Comparison of ENCODE assay signal across 8 cellular contexts in genomic region chr7:23598321-23598720, GRCh38. TPM values are rescaled to one million over a fixed set of nuclear protein-coding genes. Genes with fewer than 3 reads are reported as not detected.
A peak's percentile ranks its signal among the peaks of the same experiment; 100 is the strongest.
DNase-seq lines count a peak whose midpoint lies in the region; ATAC-seq and TF ChIP-seq lines count a peak whose summit lies in the region.

No MANE protein-coding gene starts in this region.

- H3K36me3 ChIP-seq in spleen: no peaks in the 10 kb centered on the region

- H3K4me1 ChIP-seq in right cardiac atrium (ENCODE audit: control insufficient read depth, insufficient read depth, low read length) (peaks cover 1% of the 10 kb centered on the region), spleen (peaks cover 10 to 71% (median 24%) of the 10 kb centered on the region in 6 donors)

- peak; percentile 6 for DNase-seq in NCI-H146 (lab: John Stamatoyannopoulos, UW)
- DNase-seq in NCI-H146 treated with DMSO at 0.1 percent for 48 hours (lab: John Stamatoyannopoulos, UW; ENCODE audit: unreplicated experiment): no peak
- peak; percentile 43 for DNase-seq in SW480 (ENCODE audit: low spot score)
- DNase-seq in right cardiac atrium: no peak
- no peak for DNase-seq in spleen
- no peak for DNase-seq in stimulated activated CD4-positive, alpha-beta T cell treated with anti-CD3 and anti-CD28 coated beads, Interleukin-4, amount 100 ng/mL, for 24 hours

- intact Hi-C loops in right cardiac atrium (cut with DNase I): loop anchor here in 2 of 4 donors (5.0 to 10.0 kb wide), 2 partner anchors 79 to 86 kb away; partner anchors contain the start of gene FAM221A (in 1 of the 2)
- intact Hi-C loops in spleen (cut with DNase I; ENCODE audit: low total_unique reads): no loop called here

- TF ChIP-seq POLR2A in spleen (IDR thresholded peaks at IDR 0.05): no peak

- WGBS in right cardiac atrium: 63% methylated on average over 4 of the region's 4 CpGs
- 57 to 74% (median 69%) methylated on average over 4 of the region's 4 CpGs for WGBS in spleen, 5 donors

- no peaks in the 10 kb centered on the region for H3K27me3 ChIP-seq in right cardiac atrium (ENCODE audit: control insufficient read depth, insufficient read depth)
- no peaks in the 10 kb centered on the region for H3K27me3 ChIP-seq in spleen (replicated peaks in 1 of 7)

- no peak overlapping the region for H3K27ac ChIP-seq in right cardiac atrium (ENCODE audit: low read length)
- H3K27ac ChIP-seq in spleen: peak overlapping the region; percentile 93 to 99 (median 96)

- TF ChIP-seq CTCF in spleen (IDR thresholded peaks at IDR 0.05 in 8 of 11, conservative IDR thresholded peaks at IDR 0.05 in 3 of 11): no peak

- H3K9me3 ChIP-seq in right cardiac atrium (ENCODE audit: control insufficient read depth, low read length): no peaks in the 10 kb centered on the region
- H3K9me3 ChIP-seq in spleen: no peaks in the 10 kb centered on the region

- H3K4me3 ChIP-seq in right cardiac atrium (ENCODE audit: low read length) (peak overlapping the region; percentile 71), spleen (peak overlapping the region in 7 of 8 donors; percentile 66 to 98 (median 75))

- ATAC-seq in right cardiac atrium: no peak
- no peak for ATAC-seq in HG03139 (IDR thresholded peaks at IDR 0.05; ENCODE audit: unreplicated experiment)
- no peak for ATAC-seq in GM18520 (IDR thresholded peaks at IDR 0.05; ENCODE audit: unreplicated experiment)

RNA-seq across cellular contexts. Expression of gene CCDC126, which starts 1.1 kb away (rescaled TPM):
- 10 to 100 TPM in 1 of 4 donors, 1 to 10 TPM in 3; 7.8 to 11.3 (median 9.2) TPM for total RNA-seq in right cardiac atrium
- polyA plus RNA-seq in right cardiac atrium: 6.5 TPM
- 10 to 100 TPM; 11.3 to 25.6 (median 14.0) TPM for total RNA-seq in spleen
- polyA plus RNA-seq in spleen: 1 to 10 TPM; 3.2 to 4.3 (median 4.0) TPM

Comparison
In these comparisons a context has a peak if more than half of its experiments do, and no peak if none do; other contexts are left out.
1. DNase-seq: peak in NCI-H146 (single experiment) and SW480 (single experiment); none in NCI-H146 treated with DMSO at 0.1 percent for 48 hours (single experiment), right cardiac atrium (0 of 3), spleen (single experiment) and stimulated activated CD4-positive, alpha-beta T cell treated with anti-CD3 and anti-CD28 coated beads, Interleukin-4, amount 100 ng/mL, for 24 hours (single experiment).